Comparison of ENCODE assay signal across 28 cellular contexts in genomic region chr2:75580156-75580555, GRCh38. TPM values are rescaled to one million over a fixed set of nuclear protein-coding genes. Genes with fewer than 3 reads are reported as not detected.
"Had no signal": no experiment of that assay in that cellular context is flagged by ENCODE, and none has a peak within 500 bp of the region (broad histone marks: within the 10 kb centered on the region; RNA-seq: fewer than 3 reads in every experiment).

No MANE protein-coding gene starts in this region.

- H3K9me3 ChIP-seq: stomach, suprapubic skin, testis, thoracic aorta, thyroid gland, tibial artery, transverse colon, upper lobe of left lung, upper lobe of right lung, uterus, vagina had no signal

- H3K27me3 Mint-ChIP-seq: type B pancreatic cell had no signal

- DNase-seq: stimulated activated CD4-positive, alpha-beta T cell treated with anti-CD3 and anti-CD28 coated beads, Interleukin-2, amount 100 ng/mL, for 24 hours; stimulated activated CD4-positive, alpha-beta T cell treated with anti-CD3 and anti-CD28 coated beads, Interleukin-2, amount 100 ng/mL, for 48 hours; stimulated activated CD4-positive, alpha-beta T cell treated with anti-CD3 and anti-CD28 coated beads, Interleukin-4, amount 100 ng/mL, for 1 hour; stimulated activated CD4-positive, alpha-beta T cell treated with anti-CD3 and anti-CD28 coated beads, Interleukin-4, amount 100 ng/mL, for 24 hours; stimulated activated CD4-positive, alpha-beta T cell treated with anti-CD3 and anti-CD28 coated beads, Interleukin-4, amount 100 ng/mL, for 4 hours; stimulated activated CD8-positive, alpha-beta memory T cell treated with anti-CD3 and anti-CD28 coated beads, Interleukin-4, amount 100 ng/mL, for 48 hours; stimulated activated naive CD4-positive, alpha-beta T cell; stimulated activated naive CD4-positive, alpha-beta T cell treated with Interleukin-2 at 50 U/mL for 16 hours; stimulated activated naive CD8-positive, alpha-beta T cell treated with anti-CD3 and anti-CD28 coated beads, Interleukin-15, amount 100 ng/mL, for 72 hours; stimulated activated naive CD8-positive, alpha-beta T cell treated with anti-CD3 and anti-CD28 coated beads, Interleukin-15, Interleukin-2, amounts not matched to agents 100 U/mL and 50 U/mL, for 24 hours; stomach; substantia nigra; testis; thyroid gland; tibial artery; transverse colon; upper lobe of left lung; upper lobe of right lung; uterus had no signal

- FAIRE-seq: urothelium cell line had no signal

- H3K27me3 ChIP-seq: stomach, suprapubic skin, testis, thyroid gland, tibial artery, tibial nerve, transverse colon, upper lobe of left lung, upper lobe of right lung, uterus, vagina had no signal

- H3K36me3 ChIP-seq: stomach, suprapubic skin, thoracic aorta, thyroid gland, tibial artery, tibial nerve, transverse colon, upper lobe of left lung, upper lobe of right lung, uterus, vagina had no signal

- H3K4me3 Mint-ChIP-seq: stimulated activated effector memory CD8-positive, alpha-beta T cell treated with anti-CD3 and anti-CD28 coated beads, Interleukin-12 subunit alpha, Interleukin-12 subunit beta, amount 100 ng/mL, for 72 hours; stimulated activated memory B cell treated with anti-CD40 and anti-IgM and Interleukin-4, amounts not matched to agents 10 μg/mL and 1 μg/mL and 100 μg/mL, for 72 hours; stimulated activated naive CD8-positive, alpha-beta T cell treated with anti-CD3 and anti-CD28 coated beads, Interleukin-15, amount 100 ng/mL, for 72 hours; stimulated activated naive CD8-positive, alpha-beta T cell treated with anti-CD3 and anti-CD28 coated beads, Interleukin-15, Interleukin-2, amounts not matched to agents 100 ng/mL and 50 ng/mL, for 24 hours; type B pancreatic cell had no signal

- H3K4me1 Mint-ChIP-seq: stimulated activated effector memory CD8-positive, alpha-beta T cell treated with anti-CD3 and anti-CD28 coated beads, Interleukin-12 subunit alpha, Interleukin-12 subunit beta, amount 100 ng/mL, for 72 hours; stimulated activated memory B cell treated with anti-CD40 and anti-IgM and Interleukin-4, amounts not matched to agents 10 μg/mL and 1 μg/mL and 100 μg/mL, for 72 hours; stimulated activated naive CD8-positive, alpha-beta T cell treated with anti-CD3 and anti-CD28 coated beads, Interleukin-15, amount 100 ng/mL, for 72 hours had no signal

- H3K4me3 ChIP-seq: stomach, suprapubic skin, testis, thoracic aorta, thyroid gland, tibial artery, tibial nerve, transverse colon, upper lobe of left lung, upper lobe of right lung, uterus, vagina had no signal

- H3K4me1 ChIP-seq: stomach, suprapubic skin, testis, tibial artery, tibial nerve, transverse colon, upper lobe of left lung, upper lobe of right lung, uterus, vagina had no signal

- ATAC-seq: stimulated activated effector memory CD8-positive, alpha-beta T cell treated with anti-CD3 and anti-CD28 coated beads, Interleukin-12 subunit alpha, Interleukin-12 subunit beta, amount 100 ng/mL, for 72 hours; stimulated activated memory B cell treated with anti-CD40 and anti-IgM and Interleukin-4, amounts not matched to agents 10 μg/mL and 1 μg/mL and 100 μg/mL, for 72 hours; stimulated activated naive CD8-positive, alpha-beta T cell treated with anti-CD3 and anti-CD28 coated beads, Interleukin-15, amount 100 ng/mL, for 72 hours; stimulated activated naive CD8-positive, alpha-beta T cell treated with anti-CD3 and anti-CD28 coated beads, Interleukin-15, Interleukin-2, amounts not matched to agents 100 U/mL and 50 U/mL, for 24 hours; upper lobe of right lung had no signal

- H3K27ac ChIP-seq: stomach, suprapubic skin, testis, thoracic aorta, thyroid gland, tibial artery, tibial nerve, transverse colon, upper lobe of left lung, upper lobe of right lung, uterus, vagina had no signal

- H3K36me3 Mint-ChIP-seq: stimulated activated effector memory CD8-positive, alpha-beta T cell treated with anti-CD3 and anti-CD28 coated beads, Interleukin-12 subunit alpha, Interleukin-12 subunit beta, amount 100 ng/mL, for 72 hours; type B pancreatic cell had no signal

- H3K9me3 Mint-ChIP-seq: stimulated activated effector memory CD8-positive, alpha-beta T cell treated with anti-CD3 and anti-CD28 coated beads, Interleukin-12 subunit alpha, Interleukin-12 subunit beta, amount 100 ng/mL, for 72 hours had no signal

- H3K27ac Mint-ChIP-seq: stimulated activated effector memory CD8-positive, alpha-beta T cell treated with anti-CD3 and anti-CD28 coated beads, Interleukin-12 subunit alpha, Interleukin-12 subunit beta, amount 100 ng/mL, for 72 hours; stimulated activated memory B cell treated with anti-CD40 and anti-IgM and Interleukin-4, amounts not matched to agents 10 μg/mL and 1 μg/mL and 100 μg/mL, for 72 hours; stimulated activated naive CD8-positive, alpha-beta T cell treated with anti-CD3 and anti-CD28 coated beads, Interleukin-15, amount 100 ng/mL, for 72 hours; stimulated activated naive CD8-positive, alpha-beta T cell treated with anti-CD3 and anti-CD28 coated beads, Interleukin-15, Interleukin-2, amounts not matched to agents 100 ng/mL and 50 ng/mL, for 24 hours; type B pancreatic cell had no signal

RNA-seq across cellular contexts. Expression of gene EVA1A, which starts 19.4 kb away (rescaled TPM):
- total RNA-seq: transverse colon, vagina had no signal
